In the genomic region with DNA sequence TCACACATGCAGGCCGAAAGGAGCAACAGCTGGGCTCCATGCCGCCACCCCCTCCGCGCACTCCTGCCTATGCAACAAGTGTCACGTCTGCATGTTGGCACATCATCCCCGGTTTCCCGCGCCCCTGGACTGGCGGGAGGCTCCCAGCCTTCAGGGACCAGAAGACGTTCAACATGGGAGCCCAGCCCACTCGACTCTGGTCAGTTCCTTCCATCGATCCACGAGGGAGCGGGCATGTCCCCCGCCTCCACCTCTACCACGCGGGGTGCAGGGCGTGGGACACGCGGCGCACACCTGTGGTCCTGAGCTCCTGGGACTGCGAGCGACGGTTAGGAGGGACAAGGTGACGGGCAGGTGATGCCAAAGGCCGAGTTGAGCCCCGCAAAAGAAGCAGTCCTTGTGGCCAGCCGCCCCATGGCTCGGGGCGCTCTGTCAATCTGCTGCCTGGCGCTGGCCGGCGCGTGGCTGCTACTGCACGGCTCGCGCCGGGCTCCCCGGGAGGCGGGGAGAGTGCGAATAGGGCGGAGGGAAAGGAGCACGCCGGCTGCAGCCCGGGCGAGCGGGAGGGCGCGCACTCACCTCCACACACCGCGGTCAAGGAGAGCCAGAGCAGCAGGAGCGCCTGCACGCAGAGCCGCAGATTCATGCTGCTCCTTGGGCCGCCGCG, we compare ENCODE assay signal across 8 cellular contexts. TPM values are rescaled to one million over a fixed set of nuclear protein-coding genes. Genes with fewer than 3 reads are reported as not detected.
DNase-seq lines count a peak whose midpoint lies in the region; ATAC-seq, FAIRE-seq and TF ChIP-seq lines count a peak whose summit lies in the region.

No MANE protein-coding gene starts in this region.

- peaks cover 0 to 54% (median 5%) of the 10 kb centered on the region in 11 experiments; a peak in 11 of 22 replicates for H4K20me1 ChIP-seq in BLaER1 treated with 17β-estradiol and CSF1 and Interleukin-3, amounts not matched to agents 10 nM and 100 nM
- H4K20me1 ChIP-seq in GM12878 (ENCODE audit: control insufficient read depth, insufficient read depth): no peaks in the 10 kb centered on the region

- TF ChIP-seq RAD21 in GM12878 (IDR thresholded peaks at IDR 0.05; ENCODE audit: insufficient read depth, low read depth, low read length): no peak

- TF ChIP-seq CTCF in GM12878 (IDR thresholded peaks at IDR 0.05 in 2 of 3, conservative IDR thresholded peaks at IDR 0.05 in 1 of 3; ENCODE audit: control insufficient read depth in 2 of 3, extremely low read depth in 1 of 3, insufficient read depth in 1 of 3, low read depth in 3 of 3, low read length in 3 of 3) (no peak), stomach (IDR thresholded peaks at IDR 0.05) (no peak)

- peak overlapping the region; percentile 51 to 69 (median 58) for H3K4me3 ChIP-seq in BLaER1 treated with 17β-estradiol and CSF1 and Interleukin-3, amounts not matched to agents 10 nM and 100 nM
- H3K4me3 ChIP-seq in MG63 (peak overlapping the region; percentile 50), GM12878 (no peak overlapping the region), stomach (peak overlapping the region; percentile 43 to 55 (median 50))

- SMC1A ChIA-PET in GM12878 (lab: Charles Lee; ENCODE audit: uncharacterized antibody, unreplicated experiment): interaction anchor here (1.3 kb wide), 1 partner anchor 15 kb away, joined by 4 read pairs; no protein-coding TSS in a partner anchor

- peak overlapping the region in 10 of 11 experiments; percentile 17 to 65 (median 46); a peak in 14 of 22 replicates for H3K9ac ChIP-seq in BLaER1 treated with 17β-estradiol and CSF1 and Interleukin-3, amounts not matched to agents 10 nM and 100 nM
- no peak overlapping the region for H3K9ac ChIP-seq in GM12878 (ENCODE audit: control insufficient read depth, insufficient read depth, low read length)

- H2AFZ ChIP-seq in GM12878 (ENCODE audit: control insufficient read depth, low read depth, low read length): peak overlapping the region; percentile 24

- H3K79me2 ChIP-seq in GM12878 (ENCODE audit: control insufficient read depth, insufficient read depth, low read length): no peaks in the 10 kb centered on the region

- TF ChIP-seq POLR2A in GM12878 (IDR thresholded peaks at IDR 0.05; ENCODE audit: low read depth, low read length) (no peak), stomach (IDR thresholded peaks at IDR 0.05) (no peak)

- DNase-seq in MG63: peak; percentile 55
- DNase-seq in GM12878 (ENCODE audit: low read depth, low spot score): no peak
- peak; percentile 32 for DNase-seq in kidney tubule cell (ENCODE audit: low spot score)
- DNase-seq in stomach: peak; percentile 40
- no peak for DNase-seq in Kasumi-1 (lab: John Stamatoyannopoulos, UW)
- no peak for DNase-seq in NCI-H2107 treated with DMSO at 0.1 percent for 48 hours (lab: John Stamatoyannopoulos, UW; ENCODE audit: unreplicated experiment)

- H3K36me3 ChIP-seq in BLaER1 treated with 17β-estradiol and CSF1 and Interleukin-3, amounts not matched to agents 10 nM and 100 nM: no peaks in the 10 kb centered on the region
- H3K36me3 ChIP-seq in MG63: no peaks in the 10 kb centered on the region
- H3K36me3 ChIP-seq in GM12878 (ENCODE audit: control insufficient read depth in 2 of 2, insufficient read depth in 2 of 2, low read length in 1 of 2): no peaks in the 10 kb centered on the region
- H3K36me3 ChIP-seq in stomach: no peaks in the 10 kb centered on the region

- ATAC-seq in GM19372 (IDR thresholded peaks at IDR 0.05; ENCODE audit: low read depth, unreplicated experiment) (peak; percentile 52), GM12878 (peak; percentile 63)

- POLR2A ChIA-PET in GM12878 (lab: Charles Lee): interaction anchor here (0.8 kb wide), 1 partner anchor 14 kb away, joined by 3 read pairs; no protein-coding TSS in a partner anchor

- intact Hi-C loops in GM12878 (cut with micrococcal nuclease; ENCODE audit: unreplicated experiment): no loop called here
- intact Hi-C loops in stomach (cut with DNase I; ENCODE audit: low total_unique reads): no loop called here

- in situ Hi-C loops in GM12878 (cut with MboI): no loop called here

- H3K4me1 ChIP-seq in BLaER1 treated with 17β-estradiol and CSF1 and Interleukin-3, amounts not matched to agents 10 nM and 100 nM: peaks cover 5 to 21% (median 17%) of the 10 kb centered on the region in 10 experiments; a peak in 17 of 20 replicates
- H3K4me1 ChIP-seq in GM12878 (ENCODE audit: control insufficient read depth, insufficient read depth, low read length) (no peaks in the 10 kb centered on the region), stomach (peaks cover 0 to 24% (median 20%) of the 10 kb centered on the region in 4 donors)

- TF ChIP-seq EP300 in GM12878 (IDR thresholded peaks at IDR 0.05; ENCODE audit: borderline replicate concordance in 1 of 2, control insufficient read depth in 1 of 2, low read depth in 2 of 2, low read length in 2 of 2) (no peak), stomach (IDR thresholded peaks at IDR 0.05) (no peak)

- no peak overlapping the region for H3K27ac ChIP-seq in BLaER1 treated with 17β-estradiol and CSF1 and Interleukin-3, amounts not matched to agents 10 nM and 100 nM
- H3K27ac ChIP-seq in GM12878 (ENCODE audit: control insufficient read depth, insufficient read depth) (no peak overlapping the region), stomach (peak overlapping the region in 2 of 5 donors; percentile 26 to 31)

- H3K4me2 ChIP-seq in BLaER1 treated with 17β-estradiol and CSF1 and Interleukin-3, amounts not matched to agents 10 nM and 100 nM: peak overlapping the region; percentile 75 to 94 (median 91)
- peak overlapping the region; percentile 74 for H3K4me2 ChIP-seq in GM12878 (ENCODE audit: control insufficient read depth, insufficient read depth)

- no TSS peak for BruUV-seq in GM12878 (replicated peaks; lab: Mats Ljungman, UMichigan)

- 30% methylated on average over 48 of the region's 57 CpGs for WGBS in GM12878 (ENCODE audit: insufficient coverage, insufficient replicate concordance, low lambda C conversion rate, missing lambda C conversion rate)
- 0 to 44% (median 5%) methylated on average over 8 to 50 of the region's 57 CpGs; no CpG with 5 or more reads in 1 of the 5 donors for WGBS in stomach, 5 donors

- no peak for FAIRE-seq in GM12878 (lab: Jason Lieb, UNC)

- RAD21 ChIA-PET in GM12878 (lab: Charles Lee; ENCODE audit: unreplicated experiment): no interaction called here

- CTCF ChIA-PET in GM12878 (lab: Yijun Ruan, JAX): interaction anchor here (1.3 to 1.4 kb wide), 2 partner anchors 24 to 169 kb away, joined by 3 to 4 read pairs; no protein-coding TSS in a partner anchor

- peaks cover 83 to 100% (median 98%) of the 10 kb centered on the region in 11 experiments for H3K27me3 ChIP-seq in BLaER1 treated with 17β-estradiol and CSF1 and Interleukin-3, amounts not matched to agents 10 nM and 100 nM
- H3K27me3 ChIP-seq in MG63 (no peaks in the 10 kb centered on the region), GM12878 (replicated peaks in 1 of 2; ENCODE audit: control insufficient read depth in 2 of 2, insufficient read depth in 2 of 2, low read length in 1 of 2) (peaks cover 4% of the 10 kb centered on the region in 2 experiments), stomach (peaks cover 0 to 16% (median 9%) of the 10 kb centered on the region in 3 donors)

- peaks cover 3 to 21% (median 12%) of the 10 kb centered on the region in 11 experiments; a peak in 17 of 22 replicates for H3K9me3 ChIP-seq in BLaER1 treated with 17β-estradiol and CSF1 and Interleukin-3, amounts not matched to agents 10 nM and 100 nM (replicated peaks in 1 of 11)
- H3K9me3 ChIP-seq in MG63 (no peaks in the 10 kb centered on the region), GM12878 (replicated peaks; ENCODE audit: control insufficient read depth, insufficient read depth, low read length) (no peaks in the 10 kb centered on the region), stomach (no peaks in the 10 kb centered on the region)

TF ChIP-seq in GM12878, 131 proteins besides CTCF, POLR2A, EP300 and RAD21 (continues in another document):
- TF ChIP-seq YBX1 (IDR thresholded peaks at IDR 0.05): no peak
- TF ChIP-seq, protein P1, sequence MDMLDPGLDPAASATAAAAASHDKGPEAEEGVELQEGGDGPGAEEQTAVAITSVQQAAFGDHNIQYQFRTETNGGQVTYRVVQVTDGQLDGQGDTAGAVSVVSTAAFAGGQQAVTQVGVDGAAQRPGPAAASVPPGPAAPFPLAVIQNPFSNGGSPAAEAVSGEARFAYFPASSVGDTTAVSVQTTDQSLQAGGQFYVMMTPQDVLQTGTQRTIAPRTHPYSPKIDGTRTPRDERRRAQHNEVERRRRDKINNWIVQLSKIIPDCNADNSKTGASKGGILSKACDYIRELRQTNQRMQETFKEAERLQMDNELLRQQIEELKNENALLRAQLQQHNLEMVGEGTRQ (IDR thresholded peaks at IDR 0.05; ENCODE audit: borderline replicate concordance, low read depth, low read length): no peak

RNA-seq across cellular contexts. Expression of a gene that starts 0.6 kb away (rescaled TPM):
- 1.4 and 7.2 TPM in 2 replicates for total RNA-seq in MG63 (2014; rRNA removed; shearing (Covaris generic); ENCODE audit: low replicate concordance)
- not detected in 2 replicates for total RNA-seq in GM12878 (2013; cell fraction: nucleolus; rRNA removed)
- total RNA-seq in GM12878 (2014; rRNA removed): not detected in 2 replicates
- not detected in 2 replicates for total RNA-seq in GM12878 (2014; rRNA removed; fragmentation: Illumina TruSeq; extraction: Trizol)
- not detected in 2 replicates for total RNA-seq in GM12878 (2021)
- polyA plus RNA-seq in GM12878 (2011; ENCODE audit: low read depth): not detected
- 0.31 and 0.33 TPM in 2 replicates for polyA plus RNA-seq in GM12878 (2011; rRNA removed)
- polyA plus RNA-seq in GM12878 (2011; cell fraction: cytosol; rRNA removed): 0.58 and 0.65 TPM in 2 replicates
- polyA plus RNA-seq in GM12878 (2011; cell fraction: nucleus; rRNA removed): 0.28 and 0.37 TPM in 2 replicates
- polyA plus RNA-seq in GM12878 (2012): 0.15 and 0.45 TPM in 2 replicates
- polyA plus RNA-seq in GM12878 (2014; fragmentation: Illumina TruSeq; extraction: Trizol): not detected in 2 replicates
- not detected for polyA plus RNA-seq in GM12878 (2014; fragmentation: Nextera tagmentation; extraction: Ambion mirVana)
- not detected in 2 replicates for polyA plus RNA-seq in GM12878 (2014; rRNA removed)
- polyA plus RNA-seq in GM12878 (2016; fragmentation: Nextera tagmentation; extraction: Ambion mirVana): not detected
- 0.29 and 0.52 TPM in 2 replicates for polyA minus RNA-seq in GM12878 (2011; rRNA and poly(A)+ RNA removed)
- polyA minus RNA-seq in GM12878 (2011; cell fraction: cytosol; rRNA and poly(A)+ RNA removed): not detected in 2 replicates
- polyA minus RNA-seq in GM12878 (2011; cell fraction: nucleus; rRNA and poly(A)+ RNA removed): 0.10 TPM in 1 of 2 replicates, not detected in the other
- total RNA-seq in stomach: under 1 TPM in 2 of 5 donors, not detected in 3; 0.18 to 0.45 TPM
- polyA plus RNA-seq in stomach: 1 to 10 TPM in 1 of 3 donors, under 1 TPM in 1, not detected in 1; 0.30 to 1.1 TPM

Comparison
In these comparisons a context has a peak if more than half of its experiments do, and no peak if none do; other contexts are left out.
1. DNase-seq: peak in MG63 (single experiment), kidney tubule cell (single experiment) and stomach (single experiment); none in GM12878 (single experiment), Kasumi-1 (0 of 2) and NCI-H2107 treated with DMSO at 0.1 percent for 48 hours (single experiment).